8 cellular contexts compared by ENCODE assay signal in genomic region chr15:37995461-37996347, GRCh38.
A peak's percentile ranks its signal among the peaks of the same experiment; 100 is the strongest.
DNase-seq lines count a peak whose midpoint lies in the region; ATAC-seq, FAIRE-seq and TF ChIP-seq lines count a peak whose summit lies in the region.

No MANE protein-coding gene starts in this region.

- peak; percentile 93 for TF ChIP-seq CTCF in OCI-LY7 (conservative IDR thresholded peaks at IDR 0.05; ENCODE audit: low read length)

- peak; percentile 97 for FAIRE-seq in endometrium (lab: Jason Lieb, UNC)

- POLR2A ChIA-PET in OCI-LY7 (lab: Charles Lee), result interaction anchor here (0.7 kb wide), 1 partner anchor 357 kb away, joined by 3 read pairs; no protein-coding TSS in a partner anchor
- POLR2A ChIA-PET in CD8-positive, alpha-beta memory T cell (lab: Charles Lee), result no interaction called here

- no peaks in the 10 kb centered on the region for H3K9me3 ChIP-seq in OCI-LY7 (ENCODE audit: low read length)
- H3K9me3 ChIP-seq in CD8-positive, alpha-beta memory T cell (ENCODE audit: low read length), result no peaks in the 10 kb centered on the region

- no peak overlapping the region for H3K4me2 ChIP-seq in OCI-LY7 (ENCODE audit: low read length)

- no peaks in the 10 kb centered on the region for H3K27me3 ChIP-seq in CD8-positive, alpha-beta memory T cell (ENCODE audit: insufficient read depth, low read length, poor library complexity, severe bottlenecking)

- CTCF ChIA-PET in OCI-LY7 (lab: Charles Lee; ENCODE audit: unreplicated experiment), result interaction anchor here (1.4 kb wide), 1 partner anchor 387 kb away, joined by 3 read pairs; no protein-coding TSS in a partner anchor
- CTCF ChIA-PET in CD8-positive, alpha-beta memory T cell (lab: Charles Lee), result no interaction called here

- H2AFZ ChIP-seq in OCI-LY7 (ENCODE audit: low read length), result no peak overlapping the region

- H4K20me1 ChIP-seq in OCI-LY7 (ENCODE audit: insufficient read depth, low read length), result no peaks in the 10 kb centered on the region

- H3K36me3 ChIP-seq in OCI-LY7 (ENCODE audit: insufficient read depth, low read length), result no peaks in the 10 kb centered on the region
- no peaks in the 10 kb centered on the region for H3K36me3 ChIP-seq in CD8-positive, alpha-beta memory T cell (ENCODE audit: insufficient read depth, low read length)

- intact Hi-C loops in Right ventricle myocardium inferior (cut with DNase I) (loop anchor here (2.0 to 10.0 kb wide), 2 partner anchors 359 to 689 kb away; no protein-coding TSS in a partner anchor), cardiac septum (cut with DNase I) (loop anchor here (5.0 to 10.0 kb wide), 3 partner anchors 357 to 1589 kb away; partner anchors contain the start of gene THBS1), OCI-LY7 (cut with micrococcal nuclease; ENCODE audit: unreplicated experiment) (loop anchor here (2.0 to 5.0 kb wide), 4 partner anchors 359 to 697 kb away; no protein-coding TSS in a partner anchor)

- no peaks in the 10 kb centered on the region for H3K4me1 ChIP-seq in OCI-LY7 (ENCODE audit: insufficient read depth, low read length, poor library complexity, severe bottlenecking)
- no peaks in the 10 kb centered on the region for H3K4me1 ChIP-seq in CD8-positive, alpha-beta memory T cell (ENCODE audit: insufficient read depth, low read length)

- H3K4me3 ChIP-seq in OCI-LY7 (ENCODE audit: low read depth, low read length, poor library complexity, severe bottlenecking), result no peak overlapping the region
- no peak overlapping the region for H3K4me3 ChIP-seq in CD8-positive, alpha-beta memory T cell (ENCODE audit: low read length)

- no TSS peak for BruUV-seq in OCI-LY7 (replicated peaks; lab: Mats Ljungman, UMichigan)

- no peak overlapping the region for H3K27ac ChIP-seq in OCI-LY7 (ENCODE audit: low read depth, low read length, poor library complexity, severe bottlenecking)
- H3K27ac ChIP-seq in CD8-positive, alpha-beta memory T cell (ENCODE audit: low read depth, low read length), result no peak overlapping the region

- peak; percentile 76 for ATAC-seq in Right ventricle myocardium inferior
- peak; percentile 66 for ATAC-seq in HG03175 (IDR thresholded peaks at IDR 0.05; ENCODE audit: unreplicated experiment)

- H3K79me2 ChIP-seq in OCI-LY7 (ENCODE audit: insufficient read depth, low read depth, low read length), result no peaks in the 10 kb centered on the region

- no peaks in the 10 kb centered on the region for H3K4me1 Mint-ChIP-seq in CD8-positive, alpha-beta memory T cell

- no peak overlapping the region for H3K4me3 Mint-ChIP-seq in CD8-positive, alpha-beta memory T cell

- DNase-seq in Right ventricle myocardium inferior (ENCODE audit: missing footprints) (no peak), cardiac septum (ENCODE audit: low spot score) (no peak), OCI-LY7 (ENCODE audit: low spot score) (peak; percentile 76), midbrain (lab: John Stamatoyannopoulos, UW) (peak; percentile 81)
- no peak for DNase-seq in CD8-positive, alpha-beta memory T cell
- DNase-seq in stimulated activated CD4-positive, alpha-beta T cell treated with anti-CD3 and anti-CD28 coated beads, Interleukin-2, amount 100 ng/mL, for 48 hours, result no peak

- peaks cover 2 to 26% of the 10 kb centered on the region in 2 donors for H3K27me3 Mint-ChIP-seq in CD8-positive, alpha-beta memory T cell

- no peaks in the 10 kb centered on the region for H3K9me2 ChIP-seq in OCI-LY7 (ENCODE audit: insufficient read depth, low read length)

- no peaks in the 10 kb centered on the region for H3K36me3 Mint-ChIP-seq in CD8-positive, alpha-beta memory T cell

- H3K9me3 Mint-ChIP-seq in CD8-positive, alpha-beta memory T cell, result peaks cover 0 to 6% (median 0%) of the 10 kb centered on the region in 5 donors

- no peak overlapping the region for H3K27ac Mint-ChIP-seq in CD8-positive, alpha-beta memory T cell

Comparison
In these comparisons a context has a peak if more than half of its experiments do, and no peak if none do; other contexts are left out.
1. DNase-seq: peak in OCI-LY7 (single experiment) and midbrain (single experiment); none in Right ventricle myocardium inferior (single experiment), cardiac septum (single experiment), CD8-positive, alpha-beta memory T cell (0 of 5) and stimulated activated CD4-positive, alpha-beta T cell treated with anti-CD3 and anti-CD28 coated beads, Interleukin-2, amount 100 ng/mL, for 48 hours (0 of 2).